Comparison of ENCODE assay signal across 8 cellular contexts in the genomic region with DNA sequence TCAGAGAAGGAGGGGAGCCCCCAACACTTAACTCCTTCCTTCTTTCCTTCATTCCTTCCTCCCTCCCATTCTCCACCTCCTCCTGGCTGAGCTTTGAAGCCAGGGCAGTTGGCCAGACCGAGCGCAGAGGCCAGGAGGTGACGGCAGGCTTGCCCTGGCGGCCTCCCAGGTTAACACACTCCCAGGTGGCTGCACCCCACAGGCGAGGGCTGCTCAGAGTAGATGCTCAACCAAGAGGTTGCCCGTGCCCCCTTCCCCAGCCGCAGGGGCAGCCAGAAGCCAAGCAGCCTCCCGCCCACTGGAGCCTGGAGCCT. TPM values are rescaled to one million over a fixed set of nuclear protein-coding genes. Genes with fewer than 3 reads are reported as not detected.
DNase-seq lines count a peak whose midpoint lies in the region; ATAC-seq and TF ChIP-seq lines count a peak whose summit lies in the region.

No MANE protein-coding gene starts in this region.

- POLR2A ChIA-PET in activated CD4-positive, alpha-beta T cell treated with anti-CD3 and anti-CD28 coated beads, Interleukin-2, amount 10 ng/mL, durations not matched to agents 7 days and 5 days (lab: Charles Lee): interaction anchor here (0.6 to 1.6 kb wide), 2 partner anchors 11 to 12 kb away, joined by 4 to 6 read pairs; a partner anchor contains a TSS

- peak overlapping the region; percentile 80 for H3K4me3 Mint-ChIP-seq in activated CD4-positive, alpha-beta T cell treated with anti-CD3 and anti-CD28 coated beads, Interleukin-2, amount 10 ng/mL, durations not matched to agents 7 days and 5 days

- no peak for TF ChIP-seq POLR2A in transverse colon (IDR thresholded peaks at IDR 0.05)

- no peaks in the 10 kb centered on the region for H3K9me3 Mint-ChIP-seq in activated CD4-positive, alpha-beta T cell treated with anti-CD3 and anti-CD28 coated beads, Interleukin-2, amount 10 ng/mL, durations not matched to agents 7 days and 5 days

- H3K27ac Mint-ChIP-seq in activated CD4-positive, alpha-beta T cell treated with anti-CD3 and anti-CD28 coated beads, Interleukin-2, amount 10 ng/mL, durations not matched to agents 7 days and 5 days: peak overlapping the region; percentile 85

- no peaks in the 10 kb centered on the region for H3K36me3 Mint-ChIP-seq in activated CD4-positive, alpha-beta T cell treated with anti-CD3 and anti-CD28 coated beads, Interleukin-2, amount 10 ng/mL, durations not matched to agents 7 days and 5 days (ENCODE audit: low read depth)

- 16% methylated on average over 7 of the region's 8 CpGs; no CpG with 5 or more reads in 1 of the 2 donors for WGBS in transverse colon (ENCODE audit: low coverage in 1 of 2), 2 donors

- H3K36me3 ChIP-seq in lower lobe of right lung (no peaks in the 10 kb centered on the region), transverse colon (no peaks in the 10 kb centered on the region)

- H3K27me3 ChIP-seq in lower lobe of right lung (ENCODE audit: low read depth): no peaks in the 10 kb centered on the region
- H3K27me3 ChIP-seq in transverse colon: no peaks in the 10 kb centered on the region

- H3K4me1 ChIP-seq in lower lobe of right lung (peaks cover 37% of the 10 kb centered on the region), transverse colon (peaks cover 22 to 32% (median 28%) of the 10 kb centered on the region in 4 donors)

- no peak for DNase-seq in activated CD4-positive, alpha-beta T cell treated with anti-CD3 and anti-CD28 coated beads, Interleukin-2, amount 10 ng/mL, durations not matched to agents 7 days and 5 days
- DNase-seq in activated CD4-positive, alpha-beta T cell treated with anti-CD3 and anti-CD28 coated beads, Interleukin-2, amount 50 U/mL, for 4 hours: no peak
- DNase-seq in astrocyte of the cerebellum (ENCODE audit: low read depth) (no peak), lower lobe of right lung (peak; percentile 77), transverse colon (no peak), NCI-H510A treated with DMSO at 0.1 percent for 48 hours (lab: John Stamatoyannopoulos, UW) (no peak), AML-193 (lab: John Stamatoyannopoulos, UW) (no peak)

- H3K9me3 ChIP-seq in lower lobe of right lung (no peaks in the 10 kb centered on the region), transverse colon (no peaks in the 10 kb centered on the region)

- no peak for TF ChIP-seq EP300 in transverse colon (IDR thresholded peaks at IDR 0.05; ENCODE audit: low read depth)

- CTCF ChIA-PET in activated CD4-positive, alpha-beta T cell treated with anti-CD3 and anti-CD28 coated beads, Interleukin-2, amount 10 ng/mL, durations not matched to agents 7 days and 5 days (lab: Charles Lee): interaction anchor here (0.5 to 11.3 kb wide), 20 partner anchors 10 to 586 kb away, joined by 3 to 230 read pairs (median 4); a partner anchor contains a TSS

- TF ChIP-seq CTCF in astrocyte of the cerebellum (IDR thresholded peaks at IDR 0.05; ENCODE audit: low read depth, low read length, missing control alignments): no peak
- no peak for TF ChIP-seq CTCF in lower lobe of right lung (IDR thresholded peaks at IDR 0.05)
- no peak for TF ChIP-seq CTCF in transverse colon (IDR thresholded peaks at IDR 0.05)

- peaks cover 29% of the 10 kb centered on the region for H3K4me1 Mint-ChIP-seq in activated CD4-positive, alpha-beta T cell treated with anti-CD3 and anti-CD28 coated beads, Interleukin-2, amount 10 ng/mL, durations not matched to agents 7 days and 5 days

- no peak for ATAC-seq in lower lobe of right lung
- no peak for ATAC-seq in GM21717 (IDR thresholded peaks at IDR 0.05; ENCODE audit: unreplicated experiment)

- H3K27me3 Mint-ChIP-seq in activated CD4-positive, alpha-beta T cell treated with anti-CD3 and anti-CD28 coated beads, Interleukin-2, amount 10 ng/mL, durations not matched to agents 7 days and 5 days: peaks cover 5% of the 10 kb centered on the region

- H3K27ac ChIP-seq in lower lobe of right lung (peak overlapping the region; percentile 72), transverse colon (peak overlapping the region; percentile 18 to 59 (median 57))

- H3K4me3 ChIP-seq in astrocyte of the cerebellum (ENCODE audit: low read depth, low read length) (peak overlapping the region; percentile 37), lower lobe of right lung (peak overlapping the region; percentile 56), transverse colon (peak overlapping the region in 3 of 4 donors; percentile 23 to 45 (median 24))

- in situ Hi-C loops in astrocyte of the cerebellum (cut with HindIII; ENCODE audit: low sequenced_read_pairs): no loop called here
- in situ Hi-C loops in transverse colon (cut with MboI; ENCODE audit: low pct_ligation_motif_present in 1 of 4, low pct_unique_long_range_greater_than_20kb in 1 of 4, low sequenced_read_pairs in 3 of 4): loop anchor here in 3 of 4 donors (10.0 to 25.0 kb wide), 4 partner anchors 455 to 580 kb away; a partner anchor contains a TSS

- intact Hi-C loops in lower lobe of right lung (cut with DNase I) (loop anchor here (5.0 to 10.0 kb wide), 2 partner anchors 360 to 447 kb away; a partner anchor contains a TSS), transverse colon (cut with DNase I; ENCODE audit: low total_unique reads) (loop anchor here (10.0 kb wide), 1 partner anchor 467 kb away; no protein-coding TSS in a partner anchor)

RNA-seq across cellular contexts. Expression of a gene that starts 6.3 kb away (rescaled TPM):
- total RNA-seq in activated CD4-positive, alpha-beta T cell treated with anti-CD3 and anti-CD28 coated beads, Interleukin-2, amount 10 ng/mL, durations not matched to agents 7 days and 5 days: under 1 TPM; 0.29 to 0.40 TPM
- total RNA-seq in lower lobe of right lung (39.5 TPM), transverse colon (10 to 100 TPM; 12.4 to 40.0 (median 27.7) TPM)

RNA-seq across cellular contexts. Expression of a gene that starts 37.4 kb away (rescaled TPM):
- total RNA-seq in activated CD4-positive, alpha-beta T cell treated with anti-CD3 and anti-CD28 coated beads, Interleukin-2, amount 10 ng/mL, durations not matched to agents 7 days and 5 days: under 1 TPM; 0.35 to 0.45 TPM
- total RNA-seq in lower lobe of right lung: 7.2 TPM
- total RNA-seq in transverse colon: 10 to 100 TPM in 1 of 4 donors, 1 to 10 TPM in 1, not detected in 2; 8.2 to 16.2 TPM

Comparison
In these comparisons a context has a peak if more than half of its experiments do, and no peak if none do; other contexts are left out.
1. RNA of a gene that starts 6.3 kb away (total RNA-seq): 39.5 TPM in lower lobe of right lung (single experiment) and 12.4 to 40.0 TPM in transverse colon; 0.29 to 0.40 TPM in activated CD4-positive, alpha-beta T cell treated with anti-CD3 and anti-CD28 coated beads, Interleukin-2, amount 10 ng/mL, durations not matched to agents 7 days and 5 days; every median in the first group is over 4 times any median in the second.
2. Peak in every context shown above with its lines, with median percentiles within 50 percentile points of each other: H3K4me3 ChIP-seq.